In genomic region chr15:89192136-89192535, GRCh38 we compare ENCODE assay signal across 24 cellular contexts. TPM values are rescaled to one million over a fixed set of nuclear protein-coding genes. Genes with fewer than 3 reads are reported as not detected.
DNase-seq lines count a peak whose midpoint lies in the region; ATAC-seq and TF ChIP-seq lines count a peak whose summit lies in the region.
"Had no signal": no experiment of that assay in that cellular context is flagged by ENCODE, and none has a peak within 500 bp of the region (broad histone marks: within the 10 kb centered on the region; RNA-seq: fewer than 3 reads in every experiment).

No MANE protein-coding gene starts in this region.

- H3K4me1 ChIP-seq in SK-N-SH (ENCODE audit: control insufficient read depth in 1 of 2, insufficient read depth in 2 of 2, low read depth in 1 of 2, low read length in 1 of 2) (peaks cover 4 to 9% of the 10 kb centered on the region in 2 experiments; a peak in 1 of 4 replicates), left lung (peaks cover 0 to 3% of the 10 kb centered on the region in 2 donors)
- H3K4me1 ChIP-seq: Peyer's patch had no signal

- H3K36me3 ChIP-seq in SK-N-SH (replicated peaks in 1 of 2; ENCODE audit: control insufficient read depth in 1 of 2, insufficient read depth in 2 of 2, low read length in 1 of 2) (peaks cover 23 to 69% of the 10 kb centered on the region in 2 experiments), left lung (peaks cover 4 to 98% of the 10 kb centered on the region in 2 donors)

- peaks cover 9% of the 10 kb centered on the region for H3F3A ChIP-seq in SK-N-SH (replicated peaks; ENCODE audit: insufficient read depth)

- H2AFZ ChIP-seq in SK-N-SH (ENCODE audit: low read depth): no peak overlapping the region

- H3K27ac ChIP-seq in SK-N-SH (ENCODE audit: low read depth in 2 of 2, low read length in 1 of 2) (peak overlapping the region; percentile 1 to 80; a peak in 3 of 4 replicates), angular gyrus (ENCODE audit: low read depth, low read length) (peak overlapping the region; percentile 49), left lung (no peak overlapping the region)
- H3K27ac ChIP-seq: Peyer's patch had no signal

- no peaks in the 10 kb centered on the region for H3K9me2 ChIP-seq in SK-N-SH

- H3K9me3 ChIP-seq in SK-N-SH (no peaks in the 10 kb centered on the region), left lung (no peaks in the 10 kb centered on the region)
- H3K9me3 ChIP-seq: Peyer's patch had no signal

- DNase-seq in EH (ENCODE audit: low read depth) (peak; percentile 75), SK-N-SH (peak; percentile 32), natural killer cell (no peak), GM19238 (ENCODE audit: insufficient read length, low spot score) (no peak), NOMO-1 treated with DMSO at 0.1 percent for 48 hours (lab: John Stamatoyannopoulos, UW; ENCODE audit: unreplicated experiment) (no peak), left lung (no peak)
- DNase-seq: CD4-positive, CD25-positive, alpha-beta regulatory T cell; COR-L47; DMS79; GOT3; HCEC 1CT; KG1; NCI-H1092 treated with DMSO at 0.1 percent for 48 hours; NCI-H146; NCI-H2029 treated with DMSO at 0.1 percent for 48 hours; NCI-H345; NCI-H524; NCI-H82; Peyer's patch had no signal

- TF ChIP-seq RAD21 in SK-N-SH (IDR thresholded peaks at IDR 0.05; ENCODE audit: low read length): no peak

- CTCF ChIA-PET in SK-N-SH (lab: Yijun Ruan, JAX): interaction anchor here (1.9 to 6.6 kb wide), 4 partner anchors 15 to 134 kb away, joined by 8 to 60 read pairs (median 8); no protein-coding TSS in a partner anchor

- POLR2A ChIA-PET in SK-N-SH (lab: Yijun Ruan, JAX): interaction anchor here (0.5 kb wide), 1 partner anchor 382 kb away, joined by 4 read pairs; no protein-coding TSS in a partner anchor

- H3K9ac ChIP-seq in SK-N-SH: peak overlapping the region; percentile 44; the same call in 1 of the 2 replicates

- TF ChIP-seq EP300 in SK-N-SH (IDR thresholded peaks at IDR 0.05; ENCODE audit: borderline replicate concordance in 1 of 2, low read depth in 1 of 2, low read length in 1 of 2): no peak

- WGBS in SK-N-SH (ENCODE audit: low lambda C conversion rate): 36% methylated on average over 2 of the region's 2 CpGs

- H3K27ac Mint-ChIP-seq in natural killer cell: peak overlapping the region; percentile 29 to 30

- H3K27me3 Mint-ChIP-seq in natural killer cell (ENCODE audit: low read depth in 2 of 2): no peaks in the 10 kb centered on the region
- H3K27me3 Mint-ChIP-seq: CD4-positive, CD25-positive, alpha-beta regulatory T cell had no signal

- no peaks in the 10 kb centered on the region for H4K20me1 ChIP-seq in SK-N-SH (ENCODE audit: insufficient read depth)

- H3K79me2 ChIP-seq in SK-N-SH (ENCODE audit: insufficient read depth): no peaks in the 10 kb centered on the region

- peaks cover 6 to 7% of the 10 kb centered on the region in 2 donors for H3K4me1 Mint-ChIP-seq in natural killer cell

- H3K4me3 ChIP-seq in SK-N-SH (ENCODE audit: low read depth in 2 of 2, low read length in 1 of 2) (no peak overlapping the region), left lung (no peak overlapping the region)
- H3K4me3 ChIP-seq: Peyer's patch had no signal

- H3K27me3 ChIP-seq in SK-N-SH (ENCODE audit: insufficient read depth) (no peaks in the 10 kb centered on the region), left lung (no peaks in the 10 kb centered on the region)
- H3K27me3 ChIP-seq: Peyer's patch had no signal

- TF ChIP-seq CTCF in SK-N-SH (IDR thresholded peaks at IDR 0.05) (no peak), natural killer cell (IDR thresholded peaks at IDR 0.05) (no peak), left lung (IDR thresholded peaks at IDR 0.05) (no peak)

- H3K4me3 Mint-ChIP-seq in natural killer cell: no peak overlapping the region
- H3K4me3 Mint-ChIP-seq: CD4-positive, CD25-positive, alpha-beta regulatory T cell had no signal

- H3K4me2 ChIP-seq in SK-N-SH: no peak overlapping the region

- intact Hi-C loops in natural killer cell (cut with micrococcal nuclease) (no loop called here), left lung (cut with DNase I) (no loop called here)

- H3K9me3 Mint-ChIP-seq in natural killer cell: no peaks in the 10 kb centered on the region

- H3K36me3 Mint-ChIP-seq in natural killer cell: peaks cover 37% of the 10 kb centered on the region

- no peak for ATAC-seq in natural killer cell
- ATAC-seq in left lung: no peak

TF ChIP-seq in SK-N-SH, 30 proteins besides CTCF, POLR2A, EP300 and RAD21 (continues in another document):
- TF ChIP-seq ZBTB33 (IDR thresholded peaks at IDR 0.05; ENCODE audit: borderline replicate concordance, low read depth): no peak
- TF ChIP-seq MXI1 (IDR thresholded peaks at IDR 0.05; ENCODE audit: low read depth, low read length): no peak
- TF ChIP-seq FOSL2 (IDR thresholded peaks at IDR 0.05; ENCODE audit: borderline replicate concordance, low read depth): no peak
- no peak for TF ChIP-seq FOXM1 (IDR thresholded peaks at IDR 0.05; ENCODE audit: low read depth)
- no peak for TF ChIP-seq YY1 (IDR thresholded peaks at IDR 0.05; ENCODE audit: low read depth)
- TF ChIP-seq SIN3A (IDR thresholded peaks at IDR 0.05; ENCODE audit: borderline replicate concordance, low read depth, low read length): no peak
- TF ChIP-seq GATA2 (CRISPR knock-in tag; IDR thresholded peaks at IDR 0.05): no peak
- no peak for TF ChIP-seq RFX5 (IDR thresholded peaks at IDR 0.05; ENCODE audit: low read length)
- no peak for TF ChIP-seq RCOR1 (IDR thresholded peaks at IDR 0.05; ENCODE audit: low read length)
- no peak for TF ChIP-seq ELF1 (IDR thresholded peaks at IDR 0.05)
- TF ChIP-seq, protein P1, sequence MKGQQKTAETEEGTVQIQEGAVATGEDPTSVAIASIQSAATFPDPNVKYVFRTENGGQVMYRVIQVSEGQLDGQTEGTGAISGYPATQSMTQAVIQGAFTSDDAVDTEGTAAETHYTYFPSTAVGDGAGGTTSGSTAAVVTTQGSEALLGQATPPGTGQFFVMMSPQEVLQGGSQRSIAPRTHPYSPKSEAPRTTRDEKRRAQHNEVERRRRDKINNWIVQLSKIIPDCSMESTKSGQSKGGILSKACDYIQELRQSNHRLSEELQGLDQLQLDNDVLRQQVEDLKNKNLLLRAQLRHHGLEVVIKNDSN (IDR thresholded peaks at IDR 0.05; ENCODE audit: borderline replicate concordance, low read depth): no peak
- TF ChIP-seq, protein P2, sequence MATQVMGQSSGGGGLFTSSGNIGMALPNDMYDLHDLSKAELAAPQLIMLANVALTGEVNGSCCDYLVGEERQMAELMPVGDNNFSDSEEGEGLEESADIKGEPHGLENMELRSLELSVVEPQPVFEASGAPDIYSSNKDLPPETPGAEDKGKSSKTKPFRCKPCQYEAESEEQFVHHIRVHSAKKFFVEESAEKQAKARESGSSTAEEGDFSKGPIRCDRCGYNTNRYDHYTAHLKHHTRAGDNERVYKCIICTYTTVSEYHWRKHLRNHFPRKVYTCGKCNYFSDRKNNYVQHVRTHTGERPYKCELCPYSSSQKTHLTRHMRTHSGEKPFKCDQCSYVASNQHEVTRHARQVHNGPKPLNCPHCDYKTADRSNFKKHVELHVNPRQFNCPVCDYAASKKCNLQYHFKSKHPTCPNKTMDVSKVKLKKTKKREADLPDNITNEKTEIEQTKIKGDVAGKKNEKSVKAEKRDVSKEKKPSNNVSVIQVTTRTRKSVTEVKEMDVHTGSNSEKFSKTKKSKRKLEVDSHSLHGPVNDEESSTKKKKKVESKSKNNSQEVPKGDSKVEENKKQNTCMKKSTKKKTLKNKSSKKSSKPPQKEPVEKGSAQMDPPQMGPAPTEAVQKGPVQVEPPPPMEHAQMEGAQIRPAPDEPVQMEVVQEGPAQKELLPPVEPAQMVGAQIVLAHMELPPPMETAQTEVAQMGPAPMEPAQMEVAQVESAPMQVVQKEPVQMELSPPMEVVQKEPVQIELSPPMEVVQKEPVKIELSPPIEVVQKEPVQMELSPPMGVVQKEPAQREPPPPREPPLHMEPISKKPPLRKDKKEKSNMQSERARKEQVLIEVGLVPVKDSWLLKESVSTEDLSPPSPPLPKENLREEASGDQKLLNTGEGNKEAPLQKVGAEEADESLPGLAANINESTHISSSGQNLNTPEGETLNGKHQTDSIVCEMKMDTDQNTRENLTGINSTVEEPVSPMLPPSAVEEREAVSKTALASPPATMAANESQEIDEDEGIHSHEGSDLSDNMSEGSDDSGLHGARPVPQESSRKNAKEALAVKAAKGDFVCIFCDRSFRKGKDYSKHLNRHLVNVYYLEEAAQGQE (IDR thresholded peaks at IDR 0.05; ENCODE audit: low read depth, low read length): no peak
- TF ChIP-seq USF2 (IDR thresholded peaks at IDR 0.05; ENCODE audit: borderline replicate concordance, low read depth, low read length): no peak
- no peak for TF ChIP-seq TCF12 (IDR thresholded peaks at IDR 0.05)

RNA-seq across cellular contexts. Expression of gene RLBP1, which starts 29.2 kb away (rescaled TPM):
- not detected in 2 replicates for polyA plus RNA-seq in SK-N-SH (2012; rRNA removed)
- polyA plus RNA-seq in SK-N-SH (2012; cell fraction: cytosol; rRNA removed): not detected in 2 replicates
- polyA plus RNA-seq in SK-N-SH (2012; cell fraction: nucleus; rRNA removed): 0.11 TPM in 1 of 2 replicates, not detected in the other
- total RNA-seq in natural killer cell: not detected
- total RNA-seq in left lung: not detected
- total RNA-seq: A673; CD4-positive, CD25-positive, alpha-beta regulatory T cell; HT1080; OCI-LY7; Peyer's patch had no signal
- polyA plus RNA-seq: BJ; CD4-positive, CD25-positive, alpha-beta regulatory T cell had no signal

RNA-seq across cellular contexts. Expression of gene FANCI, which starts 51.6 kb away (rescaled TPM):
- 13.2 and 15.4 TPM in 2 replicates for polyA plus RNA-seq in SK-N-SH (2012; rRNA removed)
- polyA plus RNA-seq in SK-N-SH (2012; cell fraction: cytosol; rRNA removed): 12.7 and 13.3 TPM in 2 replicates
- 18.3 and 30.3 TPM in 2 replicates for polyA plus RNA-seq in SK-N-SH (2012; cell fraction: nucleus; rRNA removed)
- total RNA-seq in natural killer cell: 10 to 100 TPM; 22.3 to 27.9 (median 22.7) TPM
- 10 to 100 TPM; 19.8 to 23.7 TPM for total RNA-seq in left lung

Comparison
In these comparisons a context has a peak if more than half of its experiments do, and no peak if none do; other contexts are left out.
1. DNase-seq: peak in EH (single experiment) and SK-N-SH (single experiment); none in natural killer cell (single experiment), GM19238 (single experiment), NOMO-1 treated with DMSO at 0.1 percent for 48 hours (single experiment) and left lung (0 of 2).
2. H3K27ac ChIP-seq: peak in SK-N-SH (2 of 2) and angular gyrus (single experiment); none in left lung (0 of 2).